ENCODE assay signal across 1 cellular context in the genomic region with DNA sequence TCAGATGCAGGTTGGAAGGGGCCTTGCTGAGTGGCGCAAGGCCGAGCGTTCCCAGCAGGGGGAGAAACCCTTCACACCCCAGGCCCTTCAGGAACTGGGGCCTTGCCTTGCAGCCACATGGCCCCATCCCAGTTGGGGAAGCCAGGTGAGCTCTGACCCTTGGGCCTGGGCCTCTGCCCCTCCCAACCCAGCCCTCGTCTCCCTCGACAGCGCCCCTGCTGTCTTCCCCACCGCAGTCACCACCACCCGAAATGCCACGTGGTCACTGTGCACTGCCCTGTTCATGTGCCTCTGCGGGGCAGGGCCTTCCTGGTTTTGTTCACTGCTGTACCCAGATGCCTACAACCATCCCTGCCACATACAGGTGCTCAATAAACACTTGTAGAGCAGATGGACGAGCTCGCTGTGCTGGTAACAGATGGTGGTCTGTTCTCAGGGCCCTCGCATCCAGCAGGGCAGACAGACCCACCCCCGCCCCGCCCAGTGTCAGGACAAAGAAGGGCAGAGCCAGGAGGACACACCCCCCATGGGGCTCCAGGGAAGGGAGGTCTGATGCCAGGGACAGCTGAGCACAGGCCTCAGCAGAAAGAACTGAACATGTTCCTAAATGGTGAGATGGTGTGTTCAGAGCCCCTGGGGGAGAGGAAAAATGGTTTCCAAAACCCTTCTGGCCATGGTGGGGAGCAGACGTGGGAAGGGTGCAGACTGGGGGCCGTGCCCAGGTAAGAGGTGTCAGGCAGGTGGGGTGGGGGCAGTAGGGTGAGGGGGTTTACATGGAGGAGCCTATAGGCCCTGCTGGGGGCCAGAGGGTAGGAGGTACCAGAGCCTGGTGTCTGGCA.
TF ChIP-seq lines count a peak whose summit lies in the region.

No MANE protein-coding gene starts in this region.

TF ChIP-seq in HepG2, 621 proteins besides CTCF, POLR2A, EP300 and RAD21 (continued from another document and continues in another):
- no peak for TF ChIP-seq ZNF660 (CRISPR knock-in tag; IDR thresholded peaks at IDR 0.05; ENCODE audit: borderline replicate concordance, low read depth)
- TF ChIP-seq HDAC1 (CRISPR knock-in tag; IDR thresholded peaks at IDR 0.05) = peak; percentile 82
- no peak for TF ChIP-seq RFXAP (CRISPR knock-in tag; IDR thresholded peaks at IDR 0.05; ENCODE audit: borderline replicate concordance)
- TF ChIP-seq SIN3A (IDR thresholded peaks at IDR 0.05; ENCODE audit: borderline replicate concordance, low read depth, low read length) = peak; percentile 80; the same call in 1 of the 2 replicates
- TF ChIP-seq, protein P1, sequence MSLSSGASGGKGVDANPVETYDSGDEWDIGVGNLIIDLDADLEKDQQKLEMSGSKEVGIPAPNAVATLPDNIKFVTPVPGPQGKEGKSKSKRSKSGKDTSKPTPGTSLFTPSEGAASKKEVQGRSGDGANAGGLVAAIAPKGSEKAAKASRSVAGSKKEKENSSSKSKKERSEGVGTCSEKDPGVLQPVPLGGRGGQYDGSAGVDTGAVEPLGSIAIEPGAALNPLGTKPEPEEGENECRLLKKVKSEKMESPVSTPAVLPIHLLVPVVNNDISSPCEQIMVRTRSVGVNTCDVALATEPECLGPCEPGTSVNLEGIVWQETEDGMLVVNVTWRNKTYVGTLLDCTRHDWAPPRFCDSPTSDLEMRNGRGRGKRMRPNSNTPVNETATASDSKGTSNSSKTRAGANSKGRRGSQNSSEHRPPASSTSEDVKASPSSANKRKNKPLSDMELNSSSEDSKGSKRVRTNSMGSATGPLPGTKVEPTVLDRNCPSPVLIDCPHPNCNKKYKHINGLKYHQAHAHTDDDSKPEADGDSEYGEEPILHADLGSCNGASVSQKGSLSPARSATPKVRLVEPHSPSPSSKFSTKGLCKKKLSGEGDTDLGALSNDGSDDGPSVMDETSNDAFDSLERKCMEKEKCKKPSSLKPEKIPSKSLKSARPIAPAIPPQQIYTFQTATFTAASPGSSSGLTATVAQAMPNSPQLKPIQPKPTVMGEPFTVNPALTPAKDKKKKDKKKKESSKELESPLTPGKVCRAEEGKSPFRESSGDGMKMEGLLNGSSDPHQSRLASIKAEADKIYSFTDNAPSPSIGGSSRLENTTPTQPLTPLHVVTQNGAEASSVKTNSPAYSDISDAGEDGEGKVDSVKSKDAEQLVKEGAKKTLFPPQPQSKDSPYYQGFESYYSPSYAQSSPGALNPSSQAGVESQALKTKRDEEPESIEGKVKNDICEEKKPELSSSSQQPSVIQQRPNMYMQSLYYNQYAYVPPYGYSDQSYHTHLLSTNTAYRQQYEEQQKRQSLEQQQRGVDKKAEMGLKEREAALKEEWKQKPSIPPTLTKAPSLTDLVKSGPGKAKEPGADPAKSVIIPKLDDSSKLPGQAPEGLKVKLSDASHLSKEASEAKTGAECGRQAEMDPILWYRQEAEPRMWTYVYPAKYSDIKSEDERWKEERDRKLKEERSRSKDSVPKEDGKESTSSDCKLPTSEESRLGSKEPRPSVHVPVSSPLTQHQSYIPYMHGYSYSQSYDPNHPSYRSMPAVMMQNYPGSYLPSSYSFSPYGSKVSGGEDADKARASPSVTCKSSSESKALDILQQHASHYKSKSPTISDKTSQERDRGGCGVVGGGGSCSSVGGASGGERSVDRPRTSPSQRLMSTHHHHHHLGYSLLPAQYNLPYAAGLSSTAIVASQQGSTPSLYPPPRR (CRISPR knock-in tag; IDR thresholded peaks at IDR 0.05; ENCODE audit: borderline replicate concordance) = 0 out of 2 replicates have a peak, but pooled peaks have one; percentile 41
- TF ChIP-seq HNF4A (CRISPR knock-in tag; IDR thresholded peaks at IDR 0.05) = peak; percentile 91
- peak; percentile 89 for TF ChIP-seq CCDC6 (CRISPR knock-in tag; IDR thresholded peaks at IDR 0.05)
- TF ChIP-seq, protein P2, sequence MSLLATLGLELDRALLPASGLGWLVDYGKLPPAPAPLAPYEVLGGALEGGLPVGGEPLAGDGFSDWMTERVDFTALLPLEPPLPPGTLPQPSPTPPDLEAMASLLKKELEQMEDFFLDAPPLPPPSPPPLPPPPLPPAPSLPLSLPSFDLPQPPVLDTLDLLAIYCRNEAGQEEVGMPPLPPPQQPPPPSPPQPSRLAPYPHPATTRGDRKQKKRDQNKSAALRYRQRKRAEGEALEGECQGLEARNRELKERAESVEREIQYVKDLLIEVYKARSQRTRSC (CRISPR knock-in tag; IDR thresholded peaks at IDR 0.05; ENCODE audit: low read depth) = peak; percentile 79; the same call in 1 of the 2 replicates
- TF ChIP-seq, protein P3, sequence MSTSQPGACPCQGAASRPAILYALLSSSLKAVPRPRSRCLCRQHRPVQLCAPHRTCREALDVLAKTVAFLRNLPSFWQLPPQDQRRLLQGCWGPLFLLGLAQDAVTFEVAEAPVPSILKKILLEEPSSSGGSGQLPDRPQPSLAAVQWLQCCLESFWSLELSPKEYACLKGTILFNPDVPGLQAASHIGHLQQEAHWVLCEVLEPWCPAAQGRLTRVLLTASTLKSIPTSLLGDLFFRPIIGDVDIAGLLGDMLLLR (CRISPR knock-in tag; IDR thresholded peaks at IDR 0.05) = peak; percentile 67; the same call in 1 of the 2 replicates
- TF ChIP-seq, protein P4, sequence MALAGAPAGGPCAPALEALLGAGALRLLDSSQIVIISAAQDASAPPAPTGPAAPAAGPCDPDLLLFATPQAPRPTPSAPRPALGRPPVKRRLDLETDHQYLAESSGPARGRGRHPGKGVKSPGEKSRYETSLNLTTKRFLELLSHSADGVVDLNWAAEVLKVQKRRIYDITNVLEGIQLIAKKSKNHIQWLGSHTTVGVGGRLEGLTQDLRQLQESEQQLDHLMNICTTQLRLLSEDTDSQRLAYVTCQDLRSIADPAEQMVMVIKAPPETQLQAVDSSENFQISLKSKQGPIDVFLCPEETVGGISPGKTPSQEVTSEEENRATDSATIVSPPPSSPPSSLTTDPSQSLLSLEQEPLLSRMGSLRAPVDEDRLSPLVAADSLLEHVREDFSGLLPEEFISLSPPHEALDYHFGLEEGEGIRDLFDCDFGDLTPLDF (CRISPR knock-in tag; IDR thresholded peaks at IDR 0.05) = no peak
- TF ChIP-seq, protein P5, sequence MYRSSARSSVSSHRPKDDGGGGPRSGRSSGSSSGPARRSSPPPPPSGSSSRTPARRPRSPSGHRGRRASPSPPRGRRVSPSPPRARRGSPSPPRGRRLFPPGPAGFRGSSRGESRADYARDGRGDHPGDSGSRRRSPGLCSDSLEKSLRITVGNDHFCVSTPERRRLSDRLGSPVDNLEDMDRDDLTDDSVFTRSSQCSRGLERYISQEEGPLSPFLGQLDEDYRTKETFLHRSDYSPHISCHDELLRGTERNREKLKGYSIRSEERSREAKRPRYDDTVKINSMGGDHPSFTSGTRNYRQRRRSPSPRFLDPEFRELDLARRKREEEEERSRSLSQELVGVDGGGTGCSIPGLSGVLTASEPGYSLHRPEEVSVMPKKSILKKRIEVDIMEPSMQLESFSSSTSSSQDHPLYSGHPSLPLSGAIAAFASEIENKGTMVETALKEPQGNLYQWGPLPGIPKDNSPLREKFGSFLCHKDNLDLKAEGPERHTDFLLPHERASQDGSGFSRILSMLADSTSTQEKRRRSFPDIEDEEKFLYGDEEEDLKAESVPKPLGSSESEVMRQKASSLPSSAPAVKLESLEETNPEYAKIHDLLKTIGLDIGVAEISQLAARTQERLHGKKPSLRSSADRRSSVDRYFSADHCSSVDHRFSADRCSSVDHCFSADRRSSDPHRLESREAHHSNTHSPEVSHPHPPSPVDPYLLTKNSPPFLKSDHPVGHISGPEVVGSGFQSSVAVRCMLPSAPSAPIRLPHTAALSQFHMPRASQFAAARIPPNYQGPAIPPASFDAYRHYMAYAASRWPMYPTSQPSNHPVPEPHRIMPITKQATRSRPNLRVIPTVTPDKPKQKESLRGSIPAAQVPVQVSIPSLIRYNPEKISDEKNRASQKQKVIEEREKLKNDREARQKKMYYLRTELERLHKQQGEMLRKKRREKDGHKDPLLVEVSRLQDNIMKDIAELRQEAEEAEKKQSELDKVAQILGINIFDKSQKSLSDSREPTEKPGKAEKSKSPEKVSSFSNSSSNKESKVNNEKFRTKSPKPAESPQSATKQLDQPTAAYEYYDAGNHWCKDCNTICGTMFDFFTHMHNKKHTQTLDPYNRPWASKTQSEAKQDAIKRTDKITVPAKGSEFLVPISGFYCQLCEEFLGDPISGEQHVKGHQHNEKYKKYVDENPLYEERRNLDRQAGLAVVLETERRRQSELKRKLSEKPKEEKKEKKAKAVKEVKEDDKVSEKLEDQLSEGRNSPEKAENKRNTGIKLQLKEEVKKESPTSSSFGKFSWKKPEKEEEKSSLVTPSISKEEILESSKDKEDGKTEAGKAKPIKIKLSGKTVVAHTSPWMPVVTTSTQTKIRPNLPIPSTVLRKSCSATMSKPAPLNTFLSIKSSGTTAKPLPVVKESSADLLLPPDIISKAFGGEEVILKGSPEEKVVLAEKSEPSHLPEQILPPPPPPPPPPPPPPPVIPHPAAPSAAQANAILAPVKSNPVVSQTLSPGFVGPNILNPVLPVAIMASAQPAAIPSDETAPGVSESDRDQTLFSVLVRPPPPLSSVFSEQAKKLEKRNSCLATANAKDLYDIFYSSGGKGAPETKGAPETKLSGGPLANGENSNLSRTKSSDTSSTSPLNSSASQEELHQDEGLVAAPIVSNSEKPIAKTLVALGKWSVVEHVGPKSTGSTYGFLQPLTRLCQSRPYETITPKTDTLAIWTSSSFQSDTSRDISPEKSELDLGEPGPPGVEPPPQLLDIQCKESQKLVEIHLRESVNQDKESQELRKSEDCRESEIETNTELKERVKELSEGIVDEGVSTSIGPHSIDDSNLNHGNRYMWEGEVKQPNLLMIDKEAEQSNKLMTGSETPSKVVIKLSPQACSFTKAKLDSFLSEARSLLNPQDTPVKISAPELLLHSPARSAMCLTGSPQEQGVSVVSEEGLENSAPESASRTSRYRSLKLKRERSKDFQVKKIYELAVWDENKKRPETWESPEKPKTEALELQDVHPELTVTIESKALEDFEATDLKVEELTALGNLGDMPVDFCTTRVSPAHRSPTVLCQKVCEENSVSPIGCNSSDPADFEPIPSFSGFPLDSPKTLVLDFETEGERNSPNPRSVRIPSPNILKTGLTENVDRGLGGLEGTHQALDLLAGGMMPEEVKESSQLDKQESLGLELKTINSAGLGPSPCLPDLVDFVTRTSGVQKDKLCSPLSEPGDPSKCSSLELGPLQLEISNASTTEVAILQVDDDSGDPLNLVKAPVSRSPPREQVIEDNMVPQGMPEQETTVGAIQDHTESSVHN (CRISPR knock-in tag; IDR thresholded peaks at IDR 0.05) = 0 out of 2 replicates have a peak, but pooled peaks have one; percentile 28
- 0 out of 2 replicates have a peak, but pooled peaks have one; percentile 23 for TF ChIP-seq SIX1 (CRISPR knock-in tag; IDR thresholded peaks at IDR 0.05; ENCODE audit: borderline replicate concordance)
- 0 out of 2 replicates have a peak, but pooled peaks have one; percentile 39 for TF ChIP-seq SMAD3 (CRISPR knock-in tag; IDR thresholded peaks at IDR 0.05)
- TF ChIP-seq, protein P6, sequence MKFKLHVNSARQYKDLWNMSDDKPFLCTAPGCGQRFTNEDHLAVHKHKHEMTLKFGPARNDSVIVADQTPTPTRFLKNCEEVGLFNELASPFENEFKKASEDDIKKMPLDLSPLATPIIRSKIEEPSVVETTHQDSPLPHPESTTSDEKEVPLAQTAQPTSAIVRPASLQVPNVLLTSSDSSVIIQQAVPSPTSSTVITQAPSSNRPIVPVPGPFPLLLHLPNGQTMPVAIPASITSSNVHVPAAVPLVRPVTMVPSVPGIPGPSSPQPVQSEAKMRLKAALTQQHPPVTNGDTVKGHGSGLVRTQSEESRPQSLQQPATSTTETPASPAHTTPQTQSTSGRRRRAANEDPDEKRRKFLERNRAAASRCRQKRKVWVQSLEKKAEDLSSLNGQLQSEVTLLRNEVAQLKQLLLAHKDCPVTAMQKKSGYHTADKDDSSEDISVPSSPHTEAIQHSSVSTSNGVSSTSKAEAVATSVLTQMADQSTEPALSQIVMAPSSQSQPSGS (CRISPR knock-in tag; IDR thresholded peaks at IDR 0.05) = peak; percentile 55; the same call in 1 of the 2 replicates
- TF ChIP-seq, protein P7, sequence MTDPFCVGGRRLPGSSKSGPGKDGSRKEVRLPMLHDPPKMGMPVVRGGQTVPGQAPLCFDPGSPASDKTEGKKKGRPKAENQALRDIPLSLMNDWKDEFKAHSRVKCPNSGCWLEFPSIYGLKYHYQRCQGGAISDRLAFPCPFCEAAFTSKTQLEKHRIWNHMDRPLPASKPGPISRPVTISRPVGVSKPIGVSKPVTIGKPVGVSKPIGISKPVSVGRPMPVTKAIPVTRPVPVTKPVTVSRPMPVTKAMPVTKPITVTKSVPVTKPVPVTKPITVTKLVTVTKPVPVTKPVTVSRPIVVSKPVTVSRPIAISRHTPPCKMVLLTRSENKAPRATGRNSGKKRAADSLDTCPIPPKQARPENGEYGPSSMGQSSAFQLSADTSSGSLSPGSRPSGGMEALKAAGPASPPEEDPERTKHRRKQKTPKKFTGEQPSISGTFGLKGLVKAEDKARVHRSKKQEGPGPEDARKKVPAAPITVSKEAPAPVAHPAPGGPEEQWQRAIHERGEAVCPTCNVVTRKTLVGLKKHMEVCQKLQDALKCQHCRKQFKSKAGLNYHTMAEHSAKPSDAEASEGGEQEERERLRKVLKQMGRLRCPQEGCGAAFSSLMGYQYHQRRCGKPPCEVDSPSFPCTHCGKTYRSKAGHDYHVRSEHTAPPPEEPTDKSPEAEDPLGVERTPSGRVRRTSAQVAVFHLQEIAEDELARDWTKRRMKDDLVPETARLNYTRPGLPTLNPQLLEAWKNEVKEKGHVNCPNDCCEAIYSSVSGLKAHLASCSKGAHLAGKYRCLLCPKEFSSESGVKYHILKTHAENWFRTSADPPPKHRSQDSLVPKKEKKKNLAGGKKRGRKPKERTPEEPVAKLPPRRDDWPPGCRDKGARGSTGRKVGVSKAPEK (CRISPR knock-in tag; IDR thresholded peaks at IDR 0.05; ENCODE audit: borderline replicate concordance) = 0 out of 2 replicates have a peak, but pooled peaks have one; percentile 77
- TF ChIP-seq ZNF335 (CRISPR knock-in tag; IDR thresholded peaks at IDR 0.05) = 0 out of 2 replicates have a peak, but pooled peaks have one; percentile 42
- TF ChIP-seq, protein P8, sequence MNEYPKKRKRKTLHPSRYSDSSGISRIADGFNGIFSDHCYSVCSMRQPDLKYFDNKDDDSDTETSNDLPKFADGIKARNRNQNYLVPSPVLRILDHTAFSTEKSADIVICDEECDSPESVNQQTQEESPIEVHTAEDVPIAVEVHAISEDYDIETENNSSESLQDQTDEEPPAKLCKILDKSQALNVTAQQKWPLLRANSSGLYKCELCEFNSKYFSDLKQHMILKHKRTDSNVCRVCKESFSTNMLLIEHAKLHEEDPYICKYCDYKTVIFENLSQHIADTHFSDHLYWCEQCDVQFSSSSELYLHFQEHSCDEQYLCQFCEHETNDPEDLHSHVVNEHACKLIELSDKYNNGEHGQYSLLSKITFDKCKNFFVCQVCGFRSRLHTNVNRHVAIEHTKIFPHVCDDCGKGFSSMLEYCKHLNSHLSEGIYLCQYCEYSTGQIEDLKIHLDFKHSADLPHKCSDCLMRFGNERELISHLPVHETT (CRISPR knock-in tag; conservative IDR thresholded peaks at IDR 0.05) = peak; percentile 65; the same call in 1 of the 2 replicates
